Comparison of ENCODE assay signal across 16 cellular contexts in the genomic region with DNA sequence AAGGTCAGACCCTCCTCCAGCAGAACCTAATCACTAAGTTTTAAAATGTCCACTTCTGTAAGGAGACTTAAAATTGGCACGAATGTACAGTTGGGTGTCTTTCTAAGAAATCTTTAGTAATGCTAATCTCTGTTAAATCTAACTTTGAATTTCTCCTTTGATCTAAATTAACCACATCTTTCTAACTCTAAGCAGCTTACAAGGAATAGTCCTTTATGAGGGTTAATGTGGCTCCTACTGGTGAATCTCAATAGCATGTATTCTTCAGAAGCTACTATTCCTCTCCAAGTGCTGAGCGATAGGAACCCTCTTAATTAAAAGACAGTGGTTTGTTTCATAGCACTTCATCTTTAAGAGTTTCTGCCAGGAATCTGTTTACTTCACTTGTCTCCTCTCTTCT. TPM values are rescaled to one million over a fixed set of nuclear protein-coding genes. Genes with fewer than 3 reads are reported as not detected.
DNase-seq lines count a peak whose midpoint lies in the region; ATAC-seq and TF ChIP-seq lines count a peak whose summit lies in the region.
"Had no signal": no experiment of that assay in that cellular context is flagged by ENCODE, and none has a peak within 500 bp of the region (broad histone marks: within the 10 kb centered on the region; RNA-seq: fewer than 3 reads in every experiment).

No MANE protein-coding gene starts in this region.

- H3K27me3 Mint-ChIP-seq in CD4-positive, alpha-beta memory T cell: peaks cover 0 to 2% of the 10 kb centered on the region in 2 donors

- H3K4me3 Mint-ChIP-seq in CD4-positive, alpha-beta memory T cell: peak overlapping the region in 7 of 8 donors; percentile 0 to 56 (median 18)
- H3K4me3 Mint-ChIP-seq: B cell, GM23338 had no signal

- no peak for TF ChIP-seq CTCF in GM10266 (IDR thresholded peaks at IDR 0.05; ENCODE audit: control insufficient read depth, insufficient read depth, low read depth, missing control alignments)

- no peaks in the 10 kb centered on the region for H3K27me3 ChIP-seq in CD4-positive, alpha-beta memory T cell (ENCODE audit: insufficient read depth, low read length)
- H3K27me3 ChIP-seq: BLaER1 treated with 17β-estradiol and CSF1 and Interleukin-3, amounts not matched to agents 10 nM and 100 nM had no signal

- H3K4me1 Mint-ChIP-seq in CD4-positive, alpha-beta memory T cell: peaks cover 42 to 58% (median 52%) of the 10 kb centered on the region in 4 donors
- H3K4me1 Mint-ChIP-seq: GM23338 had no signal

- intact Hi-C loops in CD4-positive, alpha-beta memory T cell (cut with micrococcal nuclease): no loop called here

- peaks cover 8 to 10% of the 10 kb centered on the region in 2 donors for H3K36me3 Mint-ChIP-seq in CD4-positive, alpha-beta memory T cell

- POLR2A ChIA-PET in CD4-positive, alpha-beta memory T cell (lab: Charles Lee; ENCODE audit: partially characterized antibody): interaction anchor here (0.7 to 0.9 kb wide), 2 partner anchors 9 to 16 kb away, joined by 3 read pairs; no protein-coding TSS in a partner anchor

- CTCF ChIA-PET in CD4-positive, alpha-beta memory T cell (lab: Charles Lee; ENCODE audit: partially characterized antibody): interaction anchor here (1.5 kb wide), 1 partner anchor 15 kb away, joined by 4 read pairs; no protein-coding TSS in a partner anchor

- no peak overlapping the region for H3K27ac ChIP-seq in CD4-positive, alpha-beta memory T cell (ENCODE audit: low read depth, low read length)
- H3K27ac ChIP-seq: BLaER1 treated with 17β-estradiol and CSF1 and Interleukin-3, amounts not matched to agents 10 nM and 100 nM; HL-60 had no signal

- DNase-seq in CD4-positive, alpha-beta memory T cell: peak in 3 of 5 donors; percentile 23 to 47 (median 39)
- DNase-seq in Jurkat, Clone E6-1 (ENCODE audit: low read depth, low spot score): peak; percentile 28
- peak; percentile 29 for DNase-seq in central memory CD4-positive, alpha-beta T cell
- DNase-seq in GM10266 (ENCODE audit: extremely low spot score) (no peak), NCI-H1092 (lab: John Stamatoyannopoulos, UW) (no peak)
- DNase-seq: DMS153, DMS79, GF-D8, HCEC 1CT had no signal

- peaks cover 56% of the 10 kb centered on the region for H3K4me1 ChIP-seq in CD4-positive, alpha-beta memory T cell (ENCODE audit: insufficient read depth, low read length)
- H3K4me1 ChIP-seq: BLaER1 treated with 17β-estradiol and CSF1 and Interleukin-3, amounts not matched to agents 10 nM and 100 nM had no signal

- peaks cover 0 to 12% of the 10 kb centered on the region in 2 donors for H3K9me3 ChIP-seq in CD4-positive, alpha-beta memory T cell (ENCODE audit: control insufficient read depth in 1 of 2, low read length in 2 of 2)

- H3K4me3 ChIP-seq in CD4-positive, alpha-beta memory T cell (ENCODE audit: low read length in 2 of 2): no peak overlapping the region
- H3K4me3 ChIP-seq in Jurkat, Clone E6-1 (ENCODE audit: low read length): no peak overlapping the region
- H3K4me3 ChIP-seq: BLaER1 treated with 17β-estradiol and CSF1 and Interleukin-3, amounts not matched to agents 10 nM and 100 nM; GM12878; GM23338; K562 had no signal

- no peak for ATAC-seq in HG03135 (IDR thresholded peaks at IDR 0.05; ENCODE audit: unreplicated experiment)
- ATAC-seq: GM12878, GM23338, K562 had no signal

- H3K9me3 Mint-ChIP-seq in CD4-positive, alpha-beta memory T cell: peaks cover 5 to 25% (median 21%) of the 10 kb centered on the region in 8 donors
- H3K9me3 Mint-ChIP-seq: GM23338 had no signal

- peak overlapping the region in 4 of 7 donors; percentile 0 to 38 (median 21) for H3K27ac Mint-ChIP-seq in CD4-positive, alpha-beta memory T cell
- H3K27ac Mint-ChIP-seq: B cell, GM23338 had no signal

- H3K36me3 ChIP-seq in CD4-positive, alpha-beta memory T cell (ENCODE audit: insufficient read depth, low read length): no peaks in the 10 kb centered on the region
- H3K36me3 ChIP-seq: BLaER1 treated with 17β-estradiol and CSF1 and Interleukin-3, amounts not matched to agents 10 nM and 100 nM had no signal

RNA-seq across cellular contexts. Expression of a gene that starts 57.9 kb away (rescaled TPM):
- 1 to 10 TPM in 1 of 2 experiments, under 1 TPM in 1; 0.97 to 1.4 TPM for total RNA-seq in CD4-positive, alpha-beta memory T cell
- under 1 TPM; 0.28 to 0.77 TPM for polyA plus RNA-seq in CD4-positive, alpha-beta memory T cell
- 4.5 TPM for polyA plus RNA-seq in Jurkat, Clone E6-1 (2012; ENCODE audit: insufficient read depth, insufficient read length)

RNA-seq across cellular contexts. Expression of a gene that starts 58.9 kb away (rescaled TPM):
- total RNA-seq in CD4-positive, alpha-beta memory T cell: 10 to 100 TPM; 37.2 to 42.2 TPM
- 10 to 100 TPM; 23.3 to 25.8 TPM for polyA plus RNA-seq in CD4-positive, alpha-beta memory T cell
- polyA plus RNA-seq in Jurkat, Clone E6-1 (2012; ENCODE audit: insufficient read depth, insufficient read length): 18.4 TPM

Comparison
In these comparisons a context has a peak if more than half of its experiments do, and no peak if none do; other contexts are left out.
1. DNase-seq: peak in CD4-positive, alpha-beta memory T cell (3 of 5), Jurkat, Clone E6-1 (single experiment) and central memory CD4-positive, alpha-beta T cell (single experiment); none in GM10266 (single experiment) and NCI-H1092 (single experiment).